12 cellular contexts compared by ENCODE assay signal in the genomic region with DNA sequence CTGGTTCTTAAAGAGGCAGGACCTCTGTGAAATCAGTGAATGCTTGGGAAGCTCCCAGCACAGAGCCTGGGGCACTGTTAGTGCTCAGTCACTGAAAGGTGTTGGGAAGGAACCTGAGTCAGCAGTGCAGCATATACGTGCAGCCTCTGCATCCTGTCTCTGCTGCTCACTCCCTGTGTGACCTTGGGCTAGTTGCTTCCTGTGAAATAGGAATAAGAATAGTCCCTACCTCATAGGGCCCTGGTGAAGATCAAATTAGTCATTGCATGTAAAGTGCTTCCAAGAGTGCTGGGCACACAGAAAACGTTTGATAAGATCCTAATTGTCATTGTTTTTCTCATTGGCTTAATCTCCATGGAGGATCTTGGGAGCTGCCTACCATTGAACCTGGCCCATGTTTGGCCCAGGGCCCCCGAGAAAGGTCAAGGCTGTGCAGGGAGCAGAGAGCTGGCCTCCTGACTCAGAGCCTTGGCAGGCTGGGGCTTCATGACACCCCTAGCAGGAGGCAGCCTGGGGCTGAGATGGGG.
DNase-seq lines count a peak whose midpoint lies in the region; ATAC-seq and TF ChIP-seq lines count a peak whose summit lies in the region.
"Had no signal": no experiment of that assay in that cellular context is flagged by ENCODE, and none has a peak within 500 bp of the region (broad histone marks: within the 10 kb centered on the region; RNA-seq: fewer than 3 reads in every experiment).

No MANE protein-coding gene starts in this region.

- H3K79me2 ChIP-seq in OCI-LY7 (ENCODE audit: insufficient read depth, low read depth, low read length): no peaks in the 10 kb centered on the region

- peaks cover 9% of the 10 kb centered on the region for H3K4me1 ChIP-seq in foreskin keratinocyte
- no peaks in the 10 kb centered on the region for H3K4me1 ChIP-seq in OCI-LY7 (ENCODE audit: insufficient read depth, low read length, poor library complexity, severe bottlenecking)

- H3K4me2 ChIP-seq in OCI-LY7 (ENCODE audit: low read length): no peak overlapping the region

- H4K20me1 ChIP-seq in OCI-LY7 (ENCODE audit: insufficient read depth, low read length): no peaks in the 10 kb centered on the region

- DNase-seq in HFFc6 (peak; percentile 80), foreskin keratinocyte (peak; percentile 96 to 99), osteocyte (ENCODE audit: extremely low spot score, unreplicated experiment) (no peak), GM13976 (ENCODE audit: low spot score) (no peak), OCI-M1 (lab: John Stamatoyannopoulos, UW) (no peak), OCI-LY7 (ENCODE audit: low spot score) (no peak), inferior parietal cortex (ENCODE audit: extremely low spot score) (no peak)
- no peak for DNase-seq in activated CD8-positive, alpha-beta T cell treated with anti-CD3 and anti-CD28 coated beads for 36 hours
- DNase-seq: DMS153, NCI-H2227 treated with DMSO at 0.1 percent for 48 hours, T-helper 9 cell had no signal

- no peaks in the 10 kb centered on the region for H3K9me2 ChIP-seq in OCI-LY7 (ENCODE audit: insufficient read depth, low read length)

- TF ChIP-seq CTCF in HFFc6 (IDR thresholded peaks at IDR 0.05) (no peak), foreskin keratinocyte (conservative IDR thresholded peaks at IDR 0.05) (no peak), osteocyte (IDR thresholded peaks at IDR 0.05) (no peak), GM13976 (IDR thresholded peaks at IDR 0.05; ENCODE audit: borderline replicate concordance, control extremely low read depth, extremely low read depth, insufficient read depth, missing control alignments) (no peak), OCI-LY7 (conservative IDR thresholded peaks at IDR 0.05; ENCODE audit: low read length) (no peak)
- TF ChIP-seq CTCF in activated CD8-positive, alpha-beta T cell treated with anti-CD3 and anti-CD28 coated beads for 36 hours (IDR thresholded peaks at IDR 0.05): no peak

- H3K36me3 ChIP-seq in OCI-LY7 (ENCODE audit: insufficient read depth, low read length): no peaks in the 10 kb centered on the region

- H3K27me3 Mint-ChIP-seq in HFFc6 (ENCODE audit: insufficient read depth) (peaks cover 11% of the 10 kb centered on the region), osteocyte (ENCODE audit: unreplicated experiment) (no peaks in the 10 kb centered on the region)
- H3K27me3 Mint-ChIP-seq in activated CD8-positive, alpha-beta T cell treated with anti-CD3 and anti-CD28 coated beads for 36 hours: peaks cover 9% of the 10 kb centered on the region

- H3K27ac ChIP-seq in foreskin keratinocyte: no peak overlapping the region
- no peak overlapping the region for H3K27ac ChIP-seq in OCI-LY7 (ENCODE audit: low read depth, low read length, poor library complexity, severe bottlenecking)

- POLR2A ChIA-PET in activated CD8-positive, alpha-beta T cell treated with anti-CD3 and anti-CD28 coated beads for 36 hours (lab: Charles Lee): no interaction called here
- POLR2A ChIA-PET in OCI-LY7 (lab: Charles Lee): no interaction called here

- H3K4me1 Mint-ChIP-seq in HFFc6 (ENCODE audit: low read depth) (peaks cover 21% of the 10 kb centered on the region), osteocyte (ENCODE audit: unreplicated experiment) (peaks cover 60% of the 10 kb centered on the region)
- peaks cover 3% of the 10 kb centered on the region for H3K4me1 Mint-ChIP-seq in activated CD8-positive, alpha-beta T cell treated with anti-CD3 and anti-CD28 coated beads for 36 hours (ENCODE audit: low read depth)

- CTCF ChIA-PET in activated CD8-positive, alpha-beta T cell treated with anti-CD3 and anti-CD28 coated beads for 36 hours (lab: Charles Lee): interaction anchor here (1.0 to 4.2 kb wide), 4 partner anchors 11 to 187 kb away, joined by 3 to 28 read pairs (median 4); no protein-coding TSS in a partner anchor
- CTCF ChIA-PET in OCI-LY7 (lab: Charles Lee; ENCODE audit: unreplicated experiment): no interaction called here

- H3K27ac Mint-ChIP-seq in HFFc6: peak overlapping the region; percentile 71
- no peak overlapping the region for H3K27ac Mint-ChIP-seq in activated CD8-positive, alpha-beta T cell treated with anti-CD3 and anti-CD28 coated beads for 36 hours
- H3K27ac Mint-ChIP-seq in osteocyte (ENCODE audit: unreplicated experiment): peak overlapping the region; percentile 75
- H3K27ac Mint-ChIP-seq: naive thymus-derived CD8-positive, alpha-beta T cell had no signal

- no peaks in the 10 kb centered on the region for H3K9me3 Mint-ChIP-seq in HFFc6
- H3K9me3 Mint-ChIP-seq in activated CD8-positive, alpha-beta T cell treated with anti-CD3 and anti-CD28 coated beads for 36 hours: no peaks in the 10 kb centered on the region
- no peaks in the 10 kb centered on the region for H3K9me3 Mint-ChIP-seq in osteocyte (ENCODE audit: unreplicated experiment)
- H3K9me3 Mint-ChIP-seq: naive thymus-derived CD8-positive, alpha-beta T cell had no signal

- peak; percentile 79 for ATAC-seq in activated CD8-positive, alpha-beta T cell treated with anti-CD3 and anti-CD28 coated beads for 36 hours
- ATAC-seq in foreskin keratinocyte: peak; percentile 97
- ATAC-seq: naive thymus-derived CD8-positive, alpha-beta T cell had no signal

- no TSS peak for BruUV-seq in OCI-LY7 (replicated peaks; lab: Mats Ljungman, UMichigan)

- H2AFZ ChIP-seq in OCI-LY7 (ENCODE audit: low read length): no peak overlapping the region

- peak overlapping the region; percentile 57 for H3K4me3 Mint-ChIP-seq in HFFc6
- no peak overlapping the region for H3K4me3 Mint-ChIP-seq in activated CD8-positive, alpha-beta T cell treated with anti-CD3 and anti-CD28 coated beads for 36 hours
- H3K4me3 Mint-ChIP-seq in osteocyte (ENCODE audit: unreplicated experiment): no peak overlapping the region
- H3K4me3 Mint-ChIP-seq: naive thymus-derived CD8-positive, alpha-beta T cell had no signal

- intact Hi-C loops in activated CD8-positive, alpha-beta T cell treated with anti-CD3 and anti-CD28 coated beads for 36 hours (cut with micrococcal nuclease): no loop called here
- intact Hi-C loops in OCI-LY7 (cut with micrococcal nuclease; ENCODE audit: unreplicated experiment): no loop called here

- no peaks in the 10 kb centered on the region for H3K9me3 ChIP-seq in OCI-LY7 (ENCODE audit: low read length)

- H3K27me3 ChIP-seq in foreskin keratinocyte: peaks cover 4% of the 10 kb centered on the region

- no peak overlapping the region for H3K4me3 ChIP-seq in OCI-LY7 (ENCODE audit: low read depth, low read length, poor library complexity, severe bottlenecking)

- no peaks in the 10 kb centered on the region for H3K36me3 Mint-ChIP-seq in HFFc6 (ENCODE audit: low read depth)
- H3K36me3 Mint-ChIP-seq in activated CD8-positive, alpha-beta T cell treated with anti-CD3 and anti-CD28 coated beads for 36 hours (ENCODE audit: low read depth): no peaks in the 10 kb centered on the region
- H3K36me3 Mint-ChIP-seq in osteocyte (ENCODE audit: unreplicated experiment): no peaks in the 10 kb centered on the region
- H3K36me3 Mint-ChIP-seq: naive thymus-derived CD8-positive, alpha-beta T cell had no signal

- in situ Hi-C loops in GM13976 (cut with MboI; ENCODE audit: low sequenced_read_pairs, unreplicated experiment): no loop called here

Comparison
In these comparisons a context has a peak if more than half of its experiments do, and no peak if none do; other contexts are left out.
1. DNase-seq: peak in HFFc6 (single experiment) and foreskin keratinocyte (2 of 2); none in activated CD8-positive, alpha-beta T cell treated with anti-CD3 and anti-CD28 coated beads for 36 hours (single experiment), osteocyte (single experiment), GM13976 (single experiment), OCI-M1 (single experiment), OCI-LY7 (single experiment) and inferior parietal cortex (single experiment).